In the genomic region with DNA sequence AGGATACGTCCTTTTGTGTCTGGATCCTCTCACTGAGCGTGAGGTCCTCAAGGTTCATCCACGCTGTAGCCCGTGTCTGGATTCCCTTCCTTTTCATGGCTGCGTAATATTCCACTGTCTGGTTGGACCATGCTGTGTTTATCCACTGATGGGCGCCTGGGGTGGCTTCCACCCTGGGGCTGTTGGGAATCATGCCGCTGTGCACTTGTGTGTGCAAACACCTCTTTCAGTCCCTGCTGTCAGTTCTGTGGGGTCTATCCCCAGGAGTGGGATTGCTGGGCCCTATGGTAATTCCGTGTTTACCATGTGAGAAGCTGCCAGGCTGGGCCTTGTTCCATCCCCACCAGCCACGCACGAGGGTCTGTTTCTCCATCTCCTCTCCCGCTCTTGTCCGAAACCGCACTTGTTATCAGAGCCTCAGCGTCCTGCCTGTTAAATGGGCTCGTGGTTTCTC, we compare ENCODE assay signal across 15 cellular contexts.
DNase-seq lines count a peak whose midpoint lies in the region; ATAC-seq and TF ChIP-seq lines count a peak whose summit lies in the region.
"Had no signal": no experiment of that assay in that cellular context is flagged by ENCODE, and none has a peak within 500 bp of the region (broad histone marks: within the 10 kb centered on the region; RNA-seq: fewer than 3 reads in every experiment).

No MANE protein-coding gene starts in this region.

- H4K12ac ChIP-seq in trophoblast cell (ENCODE audit: low read depth, low read length), result no peak overlapping the region

- no peak overlapping the region for H2AFZ ChIP-seq in trophoblast cell (ENCODE audit: insufficient read depth, low read length, poor library complexity)

- H2AK5ac ChIP-seq in trophoblast cell (ENCODE audit: low read length), result peak overlapping the region; percentile 77

- no peaks in the 10 kb centered on the region for H3K27me3 ChIP-seq in trophoblast cell (ENCODE audit: insufficient read depth, low read length)
- no peaks in the 10 kb centered on the region for H3K27me3 ChIP-seq in HAP-1 (ENCODE audit: low read depth)
- H3K27me3 ChIP-seq: Peyer's patch had no signal

- no CpG with 5 or more reads among the region's 15 CpGs for WGBS in trophoblast cell (ENCODE audit: extremely low coverage, insufficient coverage, insufficient read length)

- H3K4me1 Mint-ChIP-seq in natural killer cell treated with Interleukin-12 subunit alpha and Interleukin-12 subunit beta and Interleukin-15 and Interleukin-18, amount 100 ng/mL, for 72 hours (ENCODE audit: low read depth in 2 of 2), result peaks cover 10 to 19% of the 10 kb centered on the region in 2 donors
- H3K4me1 Mint-ChIP-seq in natural killer cell (peaks cover 0 to 5% of the 10 kb centered on the region in 2 donors), chondrocyte (ENCODE audit: low read depth) (peaks cover 48% of the 10 kb centered on the region)

- H3K27me3 Mint-ChIP-seq in natural killer cell treated with Interleukin-12 subunit alpha and Interleukin-12 subunit beta and Interleukin-15 and Interleukin-18, amount 100 ng/mL, for 72 hours, result no peaks in the 10 kb centered on the region
- H3K27me3 Mint-ChIP-seq in natural killer cell (ENCODE audit: low read depth in 2 of 2) (peaks cover 0 to 2% of the 10 kb centered on the region in 2 donors), chondrocyte (ENCODE audit: low read depth) (no peaks in the 10 kb centered on the region)

- no peak overlapping the region for H3K4me2 ChIP-seq in trophoblast cell (ENCODE audit: low read length)

- in situ Hi-C loops in HAP-1 (cut with MboI; ENCODE audit: low sequenced_read_pairs), result no loop called here

- ATAC-seq in natural killer cell treated with Interleukin-12 subunit alpha and Interleukin-12 subunit beta and Interleukin-15 and Interleukin-18, amount 100 ng/mL, for 72 hours, result no peak
- ATAC-seq in natural killer cell (no peak), GM21717 (IDR thresholded peaks at IDR 0.05; ENCODE audit: unreplicated experiment) (no peak), GM21528 (IDR thresholded peaks at IDR 0.05; ENCODE audit: low FRiP score, unreplicated experiment) (no peak)
- ATAC-seq: CD8-positive, alpha-beta T cell had no signal

- H3K4me1 ChIP-seq in trophoblast cell (ENCODE audit: control insufficient read depth in 1 of 2, insufficient read depth in 2 of 2, low read length in 2 of 2) (peaks cover 21 to 31% of the 10 kb centered on the region in 2 experiments), HAP-1 (peaks cover 10% of the 10 kb centered on the region)

- peaks cover 11% of the 10 kb centered on the region for H3K79me2 ChIP-seq in trophoblast cell (ENCODE audit: control insufficient read depth, insufficient read depth, low read length, poor library complexity)

- H3K9ac ChIP-seq in trophoblast cell (ENCODE audit: low read length), result no peak overlapping the region

- no peak overlapping the region for H3K4me3 Mint-ChIP-seq in natural killer cell treated with Interleukin-12 subunit alpha and Interleukin-12 subunit beta and Interleukin-15 and Interleukin-18, amount 100 ng/mL, for 72 hours
- H3K4me3 Mint-ChIP-seq in natural killer cell (no peak overlapping the region), chondrocyte (ENCODE audit: unreplicated experiment) (no peak overlapping the region)
- H3K4me3 Mint-ChIP-seq: CD8-positive, alpha-beta T cell; H9 had no signal

- no peak overlapping the region for H3K27ac ChIP-seq in trophoblast cell (ENCODE audit: low read depth, low read length)
- H3K27ac ChIP-seq: Peyer's patch had no signal

- H3K23ac ChIP-seq in trophoblast cell (ENCODE audit: low read length), result no peak overlapping the region

- no peaks in the 10 kb centered on the region for H3K9me3 Mint-ChIP-seq in natural killer cell treated with Interleukin-12 subunit alpha and Interleukin-12 subunit beta and Interleukin-15 and Interleukin-18, amount 100 ng/mL, for 72 hours
- H3K9me3 Mint-ChIP-seq in natural killer cell (no peaks in the 10 kb centered on the region), chondrocyte (ENCODE audit: low read depth) (peaks cover 5% of the 10 kb centered on the region)

- no peak overlapping the region for H4K8ac ChIP-seq in trophoblast cell (ENCODE audit: low read depth, low read length)

- H3K36me3 Mint-ChIP-seq in natural killer cell treated with Interleukin-12 subunit alpha and Interleukin-12 subunit beta and Interleukin-15 and Interleukin-18, amount 100 ng/mL, for 72 hours, result no peaks in the 10 kb centered on the region
- H3K36me3 Mint-ChIP-seq in natural killer cell (no peaks in the 10 kb centered on the region), chondrocyte (ENCODE audit: low read depth) (no peaks in the 10 kb centered on the region)
- H3K36me3 Mint-ChIP-seq: CD8-positive, alpha-beta T cell had no signal

- H3K79me1 ChIP-seq in trophoblast cell (ENCODE audit: low read length), result peaks cover 45% of the 10 kb centered on the region

- no peak overlapping the region for H3K18ac ChIP-seq in trophoblast cell (ENCODE audit: low read length)

- peak overlapping the region; percentile 59 for H2BK12ac ChIP-seq in trophoblast cell (ENCODE audit: low read length)

- TF ChIP-seq CTCF in natural killer cell (IDR thresholded peaks at IDR 0.05) (no peak), chondrocyte (IDR thresholded peaks at IDR 0.05) (no peak)

- H3K14ac ChIP-seq in trophoblast cell (ENCODE audit: low read length), result no peak overlapping the region

- H3K4me3 ChIP-seq in trophoblast cell (ENCODE audit: low read depth, low read length), result no peak overlapping the region
- no peak overlapping the region for H3K4me3 ChIP-seq in HAP-1
- H3K4me3 ChIP-seq: Peyer's patch had no signal

- H4K91ac ChIP-seq in trophoblast cell (ENCODE audit: low read depth, low read length), result peak overlapping the region; percentile 74

- H3K36me3 ChIP-seq in trophoblast cell (ENCODE audit: control insufficient read depth in 1 of 2, insufficient read depth in 2 of 2, low read length in 2 of 2), result no peaks in the 10 kb centered on the region
- H3K36me3 ChIP-seq in HAP-1 (replicated peaks), result no peaks in the 10 kb centered on the region
- H3K36me3 ChIP-seq: Peyer's patch had no signal

- no peak for DNase-seq in natural killer cell treated with Interleukin-12 subunit alpha and Interleukin-12 subunit beta and Interleukin-15 and Interleukin-18, amount 100 ng/mL, for 72 hours (ENCODE audit: low spot score)
- DNase-seq in natural killer cell (no peak), chondrocyte (ENCODE audit: low spot score) (peak; percentile 46), trophoblast cell (no peak), HAP-1 (ENCODE audit: low spot score in 2 of 2) (no peak)
- DNase-seq: CD8-positive, alpha-beta T cell; H9; MV-4-11; NCI-H1417 treated with DMSO at 0.1 percent for 48 hours; NCI-H2029 treated with DMSO at 0.1 percent for 48 hours; NCI-H510A; SHP77 treated with DMSO at 0.1 percent for 48 hours had no signal

- intact Hi-C loops in natural killer cell (cut with micrococcal nuclease), result no loop called here

- peak overlapping the region; percentile 39 to 88 for H3K27ac Mint-ChIP-seq in natural killer cell treated with Interleukin-12 subunit alpha and Interleukin-12 subunit beta and Interleukin-15 and Interleukin-18, amount 100 ng/mL, for 72 hours
- no peak overlapping the region for H3K27ac Mint-ChIP-seq in natural killer cell
- no peak overlapping the region for H3K27ac Mint-ChIP-seq in chondrocyte (ENCODE audit: unreplicated experiment)
- H3K27ac Mint-ChIP-seq: CD8-positive, alpha-beta T cell; H9 had no signal

- no peak overlapping the region for H3K4ac ChIP-seq in trophoblast cell (ENCODE audit: low read depth, low read length)

- peak overlapping the region; percentile 10 for H2BK120ac ChIP-seq in trophoblast cell (ENCODE audit: insufficient read depth, low read length, poor library complexity)

- no peak overlapping the region for H2BK5ac ChIP-seq in trophoblast cell (ENCODE audit: low read depth, low read length, poor library complexity)

- peaks cover 8% of the 10 kb centered on the region for H3K9me3 ChIP-seq in trophoblast cell (ENCODE audit: insufficient read depth, low read depth, low read length)
- no peaks in the 10 kb centered on the region for H3K9me3 ChIP-seq in HAP-1
- H3K9me3 ChIP-seq: Peyer's patch had no signal

Comparison
In these comparisons a context has a peak if more than half of its experiments do, and no peak if none do; other contexts are left out.
1. H3K27ac Mint-ChIP-seq: peak in natural killer cell treated with Interleukin-12 subunit alpha and Interleukin-12 subunit beta and Interleukin-15 and Interleukin-18, amount 100 ng/mL, for 72 hours (2 of 2); none in natural killer cell (0 of 2) and chondrocyte (single experiment).